Comparison of ENCODE assay signal across 8 cellular contexts in the genomic region with DNA sequence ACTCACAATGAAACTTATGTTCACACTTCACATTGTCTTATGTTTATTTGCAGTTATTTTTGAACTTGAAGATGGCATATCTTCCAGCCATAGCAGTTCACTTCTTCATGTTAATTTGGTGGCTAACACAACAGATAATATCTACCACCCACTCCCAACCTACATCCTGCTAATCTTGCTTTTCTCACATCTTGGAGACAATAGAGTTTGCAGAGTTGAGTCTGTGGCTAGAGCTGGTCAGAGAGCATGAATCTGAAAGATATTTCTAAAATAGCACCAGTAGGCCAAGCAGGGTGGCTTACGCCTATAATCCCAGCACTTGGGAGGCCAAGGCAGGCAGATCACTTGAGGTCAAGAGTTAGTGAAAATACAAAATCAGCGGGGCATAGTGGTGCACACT.
DNase-seq lines count a peak whose midpoint lies in the region; ATAC-seq and FAIRE-seq lines count a peak whose summit lies in the region.
"Not testable (repeated sequence)": the region's sequence is repeated elsewhere in the genome, so short reads cannot be mapped to it uniquely, and the experiment has no call there.

No MANE protein-coding gene starts in this region.

- peak overlapping the region; percentile 46 to 90 (median 83) for H3K4me3 Mint-ChIP-seq in CD4-positive, CD25-positive, alpha-beta regulatory T cell
- H3K4me3 Mint-ChIP-seq in T-helper 1 cell treated with Interleukin-12 subunit alpha and Interleukin-12 subunit beta and Interleukin-4 antibody, amounts not matched to agents 30 μg/mL and 1 μg/mL, for 36 hours = peak overlapping the region; percentile 64
- H3K4me3 Mint-ChIP-seq in activated CD4-positive, alpha-beta memory T cell treated with anti-CD3 and anti-CD28 coated beads, Interleukin-2, amount 10 ng/mL, durations not matched to agents 7 days and 5 days = peak overlapping the region; percentile 72
- H3K4me3 Mint-ChIP-seq in activated naive CD4-positive, alpha-beta T cell treated with anti-CD3 and anti-CD28 coated beads, Interleukin-2, amount 50 U/mL, for 24 hours = peak overlapping the region; percentile 80
- not testable (repeated sequence) for H3K4me3 Mint-ChIP-seq in dendritic cell treated with granulocyte-macrophage colony-stimulating factor and Interleukin-4, amounts not matched to agents 40 ng/mL and 50 ng/mL, for 4 days

- H4K8ac ChIP-seq in mesenchymal stem cell (ENCODE audit: low read length) = not testable (repeated sequence)

- peak in 2 of 3 donors; percentile 40 to 65 for DNase-seq in CD4-positive, CD25-positive, alpha-beta regulatory T cell
- peak; percentile 58 for DNase-seq in Jurkat, Clone E6-1 (ENCODE audit: low read depth, low spot score)
- peak; percentile 37 for DNase-seq in activated CD4-positive, alpha-beta memory T cell treated with anti-CD3 and anti-CD28 coated beads, Interleukin-2, amount 10 ng/mL, durations not matched to agents 7 days and 5 days
- not testable (repeated sequence) for DNase-seq in mesenchymal stem cell
- DNase-seq in small intestine = peak; percentile 6

- not testable (repeated sequence) for H3K27me3 Mint-ChIP-seq in CD4-positive, CD25-positive, alpha-beta regulatory T cell; activated CD4-positive, alpha-beta memory T cell treated with anti-CD3 and anti-CD28 coated beads, Interleukin-2, amount 10 ng/mL, durations not matched to agents 7 days and 5 days; activated naive CD4-positive, alpha-beta T cell treated with anti-CD3 and anti-CD28 coated beads, Interleukin-2, amount 50 U/mL, for 24 hours
- peaks cover 15% of the 10 kb centered on the region for H3K27me3 Mint-ChIP-seq in T-helper 1 cell treated with Interleukin-12 subunit alpha and Interleukin-12 subunit beta and Interleukin-4 antibody, amounts not matched to agents 30 μg/mL and 1 μg/mL, for 36 hours (ENCODE audit: low read depth)
- peaks cover 16% of the 10 kb centered on the region for H3K27me3 Mint-ChIP-seq in dendritic cell treated with granulocyte-macrophage colony-stimulating factor and Interleukin-4, amounts not matched to agents 40 ng/mL and 50 ng/mL, for 4 days

- H3K4me3 ChIP-seq in CD4-positive, CD25-positive, alpha-beta regulatory T cell (ENCODE audit: low read depth, low read length) = peak overlapping the region; percentile 86
- H3K4me3 ChIP-seq in Jurkat, Clone E6-1 (ENCODE audit: low read length); small intestine (ENCODE audit: low read depth in 1 of 2, low read length in 2 of 2): not testable (repeated sequence)
- H3K4me3 ChIP-seq in mesenchymal stem cell (ENCODE audit: insufficient read depth in 1 of 2, low read depth in 1 of 2, low read length in 2 of 2) = peak overlapping the region in 1 of 2 experiments; percentile 76

- H3K9me3 Mint-ChIP-seq in CD4-positive, CD25-positive, alpha-beta regulatory T cell; T-helper 1 cell treated with Interleukin-12 subunit alpha and Interleukin-12 subunit beta and Interleukin-4 antibody, amounts not matched to agents 30 μg/mL and 1 μg/mL, for 36 hours; activated CD4-positive, alpha-beta memory T cell treated with anti-CD3 and anti-CD28 coated beads, Interleukin-2, amount 10 ng/mL, durations not matched to agents 7 days and 5 days; activated naive CD4-positive, alpha-beta T cell treated with anti-CD3 and anti-CD28 coated beads, Interleukin-2, amount 50 U/mL, for 24 hours; dendritic cell treated with granulocyte-macrophage colony-stimulating factor and Interleukin-4, amounts not matched to agents 40 ng/mL and 50 ng/mL, for 4 days: not testable (repeated sequence)

- H3K9me3 ChIP-seq in CD4-positive, CD25-positive, alpha-beta regulatory T cell (ENCODE audit: control insufficient read depth in 2 of 2, low read length in 2 of 2); small intestine (ENCODE audit: control insufficient read depth, low read depth): not testable (repeated sequence)
- H3K9me3 ChIP-seq in mesenchymal stem cell (ENCODE audit: control insufficient read depth, low read length) = peaks cover 11% of the 10 kb centered on the region

- peak; percentile 50 to 66 for ATAC-seq in CD4-positive, CD25-positive, alpha-beta regulatory T cell (ENCODE audit: low read depth in 2 of 2)

- POLR2A ChIA-PET in activated CD4-positive, alpha-beta memory T cell treated with anti-CD3 and anti-CD28 coated beads, Interleukin-2, amount 10 ng/mL, durations not matched to agents 7 days and 5 days (lab: Charles Lee) = interaction anchor here (0.7 to 1.3 kb wide), 3 partner anchors 36 to 1485 kb away, joined by 3 to 4 read pairs (median 4); a partner anchor contains a TSS

- H2BK5ac ChIP-seq in mesenchymal stem cell (ENCODE audit: low read depth, low read length, poor library complexity, severe bottlenecking) = not testable (repeated sequence)

- not testable (repeated sequence) for H3K36me3 Mint-ChIP-seq in CD4-positive, CD25-positive, alpha-beta regulatory T cell; T-helper 1 cell treated with Interleukin-12 subunit alpha and Interleukin-12 subunit beta and Interleukin-4 antibody, amounts not matched to agents 30 μg/mL and 1 μg/mL, for 36 hours (ENCODE audit: low read depth); activated CD4-positive, alpha-beta memory T cell treated with anti-CD3 and anti-CD28 coated beads, Interleukin-2, amount 10 ng/mL, durations not matched to agents 7 days and 5 days (ENCODE audit: low read depth); activated naive CD4-positive, alpha-beta T cell treated with anti-CD3 and anti-CD28 coated beads, Interleukin-2, amount 50 U/mL, for 24 hours; dendritic cell treated with granulocyte-macrophage colony-stimulating factor and Interleukin-4, amounts not matched to agents 40 ng/mL and 50 ng/mL, for 4 days (ENCODE audit: low read depth)

- H3K9ac ChIP-seq in mesenchymal stem cell (ENCODE audit: low read length) = peak overlapping the region; percentile 80

- not testable (repeated sequence) for H2BK12ac ChIP-seq in mesenchymal stem cell (ENCODE audit: low read length in 2 of 2)

- peak overlapping the region; percentile 52 for H3K27ac ChIP-seq in CD4-positive, CD25-positive, alpha-beta regulatory T cell (ENCODE audit: insufficient read depth, low read length, poor library complexity, severe bottlenecking)
- not testable (repeated sequence) for H3K27ac ChIP-seq in mesenchymal stem cell (ENCODE audit: low read length, poor library complexity, severe bottlenecking); small intestine (ENCODE audit: low read depth in 1 of 2, low read length in 1 of 2)

- intact Hi-C loops in dendritic cell treated with granulocyte-macrophage colony-stimulating factor and Interleukin-4, amounts not matched to agents 40 ng/mL and 50 ng/mL, for 4 days (cut with micrococcal nuclease) = not testable (repeated sequence)

- peak overlapping the region; percentile 74 to 88 (median 79) for H3K27ac Mint-ChIP-seq in CD4-positive, CD25-positive, alpha-beta regulatory T cell
- H3K27ac Mint-ChIP-seq in T-helper 1 cell treated with Interleukin-12 subunit alpha and Interleukin-12 subunit beta and Interleukin-4 antibody, amounts not matched to agents 30 μg/mL and 1 μg/mL, for 36 hours = peak overlapping the region; percentile 79
- H3K27ac Mint-ChIP-seq in activated CD4-positive, alpha-beta memory T cell treated with anti-CD3 and anti-CD28 coated beads, Interleukin-2, amount 10 ng/mL, durations not matched to agents 7 days and 5 days = peak overlapping the region; percentile 94
- peak overlapping the region; percentile 70 for H3K27ac Mint-ChIP-seq in activated naive CD4-positive, alpha-beta T cell treated with anti-CD3 and anti-CD28 coated beads, Interleukin-2, amount 50 U/mL, for 24 hours
- H3K27ac Mint-ChIP-seq in dendritic cell treated with granulocyte-macrophage colony-stimulating factor and Interleukin-4, amounts not matched to agents 40 ng/mL and 50 ng/mL, for 4 days = peak overlapping the region; percentile 83

- FAIRE-seq in small intestine (lab: Jason Lieb, UNC) = not testable (repeated sequence)

- H3K18ac ChIP-seq in mesenchymal stem cell (ENCODE audit: low read depth in 1 of 2, low read length in 2 of 2) = not testable (repeated sequence)

- H3K4me2 ChIP-seq in mesenchymal stem cell (ENCODE audit: low read length, poor library complexity, severe bottlenecking) = not testable (repeated sequence)

- not testable (repeated sequence) for H2AK5ac ChIP-seq in mesenchymal stem cell (ENCODE audit: low read length, severe bottlenecking)

- H2AFZ ChIP-seq in mesenchymal stem cell (ENCODE audit: low read depth, low read length) = not testable (repeated sequence)

- not testable (repeated sequence) for H3K27me3 ChIP-seq in CD4-positive, CD25-positive, alpha-beta regulatory T cell (ENCODE audit: control insufficient read depth, insufficient read depth, low read length); small intestine (ENCODE audit: control insufficient read depth in 2 of 2, insufficient read depth in 2 of 2, low read length in 2 of 2)
- peaks cover 29% of the 10 kb centered on the region in 2 experiments for H3K27me3 ChIP-seq in mesenchymal stem cell (ENCODE audit: control insufficient read depth in 1 of 2, insufficient read depth in 1 of 2, low read length in 2 of 2)

- H3K79me1 ChIP-seq in mesenchymal stem cell (replicated peaks; ENCODE audit: low read length, poor library complexity, severe bottlenecking) = not testable (repeated sequence)

- H3K4ac ChIP-seq in mesenchymal stem cell (ENCODE audit: low read depth in 1 of 2, low read length in 2 of 2) = not testable (repeated sequence)

- not testable (repeated sequence) for H3K36me3 ChIP-seq in CD4-positive, CD25-positive, alpha-beta regulatory T cell (ENCODE audit: control insufficient read depth, insufficient read depth, low read length); mesenchymal stem cell (ENCODE audit: control insufficient read depth in 1 of 2, insufficient read depth in 2 of 2, low read depth in 1 of 2, low read length in 2 of 2); small intestine (ENCODE audit: control insufficient read depth in 2 of 2, insufficient read depth in 2 of 2, low read length in 2 of 2)

- peaks cover 24% of the 10 kb centered on the region for H3K4me1 ChIP-seq in CD4-positive, CD25-positive, alpha-beta regulatory T cell (ENCODE audit: control insufficient read depth, insufficient read depth, low read length, poor library complexity, severe bottlenecking)
- not testable (repeated sequence) for H3K4me1 ChIP-seq in mesenchymal stem cell (ENCODE audit: control insufficient read depth, insufficient read depth, low read depth, low read length); small intestine (ENCODE audit: control insufficient read depth in 2 of 2, insufficient read depth in 1 of 2, low read depth in 1 of 2, low read length in 1 of 2)

- CTCF ChIA-PET in activated CD4-positive, alpha-beta memory T cell treated with anti-CD3 and anti-CD28 coated beads, Interleukin-2, amount 10 ng/mL, durations not matched to agents 7 days and 5 days (lab: Charles Lee) = interaction anchor here (0.8 to 2.4 kb wide), 9 partner anchors 25 to 164 kb away, joined by 3 to 8 read pairs (median 3); no protein-coding TSS in a partner anchor

- peaks cover 18 to 35% (median 25%) of the 10 kb centered on the region in 4 donors for H3K4me1 Mint-ChIP-seq in CD4-positive, CD25-positive, alpha-beta regulatory T cell
- H3K4me1 Mint-ChIP-seq in T-helper 1 cell treated with Interleukin-12 subunit alpha and Interleukin-12 subunit beta and Interleukin-4 antibody, amounts not matched to agents 30 μg/mL and 1 μg/mL, for 36 hours (ENCODE audit: low read depth) = peaks cover 21% of the 10 kb centered on the region
- H3K4me1 Mint-ChIP-seq in activated CD4-positive, alpha-beta memory T cell treated with anti-CD3 and anti-CD28 coated beads, Interleukin-2, amount 10 ng/mL, durations not matched to agents 7 days and 5 days = peaks cover 25% of the 10 kb centered on the region
- peaks cover 28% of the 10 kb centered on the region for H3K4me1 Mint-ChIP-seq in activated naive CD4-positive, alpha-beta T cell treated with anti-CD3 and anti-CD28 coated beads, Interleukin-2, amount 50 U/mL, for 24 hours
- peaks cover 56% of the 10 kb centered on the region for H3K4me1 Mint-ChIP-seq in dendritic cell treated with granulocyte-macrophage colony-stimulating factor and Interleukin-4, amounts not matched to agents 40 ng/mL and 50 ng/mL, for 4 days (ENCODE audit: low read depth)

- H3K14ac ChIP-seq in mesenchymal stem cell (ENCODE audit: low read length in 2 of 2) = not testable (repeated sequence)

- not testable (repeated sequence) for H2BK120ac ChIP-seq in mesenchymal stem cell (ENCODE audit: low read depth, low read length)

- H3K23ac ChIP-seq in mesenchymal stem cell (ENCODE audit: low read length in 2 of 2) = not testable (repeated sequence)

- WGBS in mesenchymal stem cell = 96% methylated on average over 2 of the region's 2 CpGs
- WGBS in small intestine, 3 donors = 78 to 95% (median 78%) methylated on average over 2 of the region's 2 CpGs

- H4K91ac ChIP-seq in mesenchymal stem cell (ENCODE audit: low read length) = not testable (repeated sequence)

- H2BK15ac ChIP-seq in mesenchymal stem cell (ENCODE audit: low read depth, poor library complexity, severe bottlenecking) = not testable (repeated sequence)
